In the genomic region with DNA sequence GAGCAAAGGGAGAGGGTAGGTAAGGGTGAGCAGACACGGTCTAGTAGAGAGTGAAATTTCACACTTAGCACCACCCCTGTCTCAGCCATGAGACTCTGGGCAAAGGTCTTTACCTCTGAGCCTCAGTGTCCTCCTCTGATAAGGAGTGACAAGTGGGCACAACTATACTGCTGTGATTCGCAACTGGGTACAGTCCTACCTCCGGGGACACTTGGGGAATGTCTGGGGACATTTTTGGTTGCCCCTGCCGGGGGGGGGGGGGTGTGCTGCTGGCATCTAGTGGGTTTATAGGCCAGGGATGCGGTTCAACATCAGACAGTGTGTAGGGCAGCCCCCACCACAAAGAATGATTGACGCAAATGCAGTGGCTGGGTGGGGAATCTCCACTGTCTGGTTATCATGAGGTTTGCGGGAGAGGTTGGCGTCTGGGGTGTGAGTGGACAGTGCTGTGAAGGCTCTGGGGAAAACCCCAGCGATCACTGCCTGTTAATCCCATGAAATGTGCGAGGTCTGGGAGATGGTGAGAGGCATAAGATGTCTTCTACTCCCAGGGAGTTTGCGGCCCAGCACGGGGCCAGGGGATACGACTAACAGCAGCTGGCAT, we compare ENCODE assay signal across 1 cellular context.
A peak's percentile ranks its signal among the peaks of the same experiment; 100 is the strongest.
TF ChIP-seq lines count a peak whose summit lies in the region.

No MANE protein-coding gene starts in this region.

TF ChIP-seq in IMR-90, 13 proteins besides CTCF, POLR2A, EP300 and RAD21:
- TF ChIP-seq RCOR1 (IDR thresholded peaks at IDR 0.05; ENCODE audit: insufficient replicate concordance, low read length) (no peak), FOS (IDR thresholded peaks at IDR 0.05; ENCODE audit: low read depth, low read length) (no peak), BHLHE40 (IDR thresholded peaks at IDR 0.05; ENCODE audit: low read depth, low read length) (no peak), MAZ (IDR thresholded peaks at IDR 0.05; ENCODE audit: borderline replicate concordance, low read depth, low read length) (0 out of 2 replicates have a peak, but pooled peaks have one; percentile 4)
- TF ChIP-seq, protein P1, sequence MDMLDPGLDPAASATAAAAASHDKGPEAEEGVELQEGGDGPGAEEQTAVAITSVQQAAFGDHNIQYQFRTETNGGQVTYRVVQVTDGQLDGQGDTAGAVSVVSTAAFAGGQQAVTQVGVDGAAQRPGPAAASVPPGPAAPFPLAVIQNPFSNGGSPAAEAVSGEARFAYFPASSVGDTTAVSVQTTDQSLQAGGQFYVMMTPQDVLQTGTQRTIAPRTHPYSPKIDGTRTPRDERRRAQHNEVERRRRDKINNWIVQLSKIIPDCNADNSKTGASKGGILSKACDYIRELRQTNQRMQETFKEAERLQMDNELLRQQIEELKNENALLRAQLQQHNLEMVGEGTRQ (IDR thresholded peaks at IDR 0.05; ENCODE audit: low read depth, low read length), result no peak
